Comparison of ENCODE assay signal across 1 cellular context in the genomic region with DNA sequence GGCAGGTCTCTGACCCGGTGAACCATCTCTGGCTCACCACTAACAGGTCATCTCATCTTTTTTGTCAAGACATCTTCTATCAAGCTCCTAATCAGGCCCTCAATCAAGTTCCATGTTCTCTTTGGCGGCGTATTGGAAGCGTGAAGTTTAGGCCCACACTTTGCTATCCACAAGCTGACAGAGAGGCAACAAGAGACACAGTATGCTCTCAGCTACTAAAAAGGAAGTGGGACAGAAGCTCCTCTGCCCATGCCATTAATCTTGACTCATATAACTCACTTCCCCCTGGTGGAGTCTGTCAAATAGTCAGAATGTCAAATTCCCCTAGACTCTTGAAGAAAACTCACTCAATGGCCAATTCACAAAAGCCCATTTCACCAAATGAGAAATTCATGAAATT.
TF ChIP-seq lines count a peak whose summit lies in the region.

No MANE protein-coding gene starts in this region.

TF ChIP-seq in GM12878, 131 proteins besides CTCF, POLR2A, EP300 and RAD21 (continued from another document and continues in another):
- peak; percentile 58; the same call in 1 of the 2 replicates for TF ChIP-seq CREM (IDR thresholded peaks at IDR 0.05; ENCODE audit: low read depth)
- peak; percentile 24 for TF ChIP-seq SP1 (IDR thresholded peaks at IDR 0.05; ENCODE audit: low read depth, low read length)
- TF ChIP-seq USF2 (IDR thresholded peaks at IDR 0.05; ENCODE audit: borderline replicate concordance, low read depth, low read length): no peak
- TF ChIP-seq, protein P1, sequence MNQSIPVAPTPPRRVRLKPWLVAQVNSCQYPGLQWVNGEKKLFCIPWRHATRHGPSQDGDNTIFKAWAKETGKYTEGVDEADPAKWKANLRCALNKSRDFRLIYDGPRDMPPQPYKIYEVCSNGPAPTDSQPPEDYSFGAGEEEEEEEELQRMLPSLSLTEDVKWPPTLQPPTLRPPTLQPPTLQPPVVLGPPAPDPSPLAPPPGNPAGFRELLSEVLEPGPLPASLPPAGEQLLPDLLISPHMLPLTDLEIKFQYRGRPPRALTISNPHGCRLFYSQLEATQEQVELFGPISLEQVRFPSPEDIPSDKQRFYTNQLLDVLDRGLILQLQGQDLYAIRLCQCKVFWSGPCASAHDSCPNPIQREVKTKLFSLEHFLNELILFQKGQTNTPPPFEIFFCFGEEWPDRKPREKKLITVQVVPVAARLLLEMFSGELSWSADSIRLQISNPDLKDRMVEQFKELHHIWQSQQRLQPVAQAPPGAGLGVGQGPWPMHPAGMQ (IDR thresholded peaks at IDR 0.05; ENCODE audit: borderline replicate concordance): no peak
- TF ChIP-seq ZSCAN29 (IDR thresholded peaks at IDR 0.05): no peak
- peak; percentile 84 for TF ChIP-seq PBX3 (IDR thresholded peaks at IDR 0.05; ENCODE audit: insufficient replicate concordance, low read depth, low read length)
- TF ChIP-seq CHD2 (IDR thresholded peaks at IDR 0.05; ENCODE audit: borderline replicate concordance, low read depth, low read length): peak; percentile 55; the same call in 1 of the 2 replicates
- TF ChIP-seq YY1 (IDR thresholded peaks at IDR 0.05; ENCODE audit: low read depth, low read length): 0 out of 2 replicates have a peak, but pooled peaks have one; percentile 35
- TF ChIP-seq RELA (IDR thresholded peaks at IDR 0.05; ENCODE audit: borderline replicate concordance, partially characterized antibody): no peak
- peak; percentile 24 to 29; a peak in 1 of 4 replicates for TF ChIP-seq BHLHE40 (IDR thresholded peaks at IDR 0.05; ENCODE audit: borderline replicate concordance in 1 of 2, low read depth in 2 of 2, low read length in 1 of 2)
- peak; percentile 51 to 67 for TF ChIP-seq IKZF2 (IDR thresholded peaks at IDR 0.05)
- TF ChIP-seq E2F4 (IDR thresholded peaks at IDR 0.05; ENCODE audit: low read depth, low read length): no peak
- no peak for TF ChIP-seq SREBF2 (IDR thresholded peaks at IDR 0.05; ENCODE audit: low read length)
- TF ChIP-seq ZNF622 (IDR thresholded peaks at IDR 0.05): no peak
- TF ChIP-seq TCF7 (IDR thresholded peaks at IDR 0.05; ENCODE audit: borderline replicate concordance): no peak
- no peak for TF ChIP-seq ELK1 (IDR thresholded peaks at IDR 0.05; ENCODE audit: low read depth, low read length)
- no peak; the same call in 1 of the 2 replicates for TF ChIP-seq SMAD5 (IDR thresholded peaks at IDR 0.05; ENCODE audit: low read depth)
- TF ChIP-seq NKRF (conservative IDR thresholded peaks at IDR 0.05): no peak
- no peak for TF ChIP-seq NR2F1 (conservative IDR thresholded peaks at IDR 0.05)
- 0 out of 2 replicates have a peak, but pooled peaks have one; percentile 45 for TF ChIP-seq JUND (IDR thresholded peaks at IDR 0.05; ENCODE audit: low read depth, low read length)
- TF ChIP-seq NR2C2 (IDR thresholded peaks at IDR 0.05; ENCODE audit: borderline replicate concordance, control insufficient read depth, insufficient read length, low read depth): no peak
- TF ChIP-seq HDGF (IDR thresholded peaks at IDR 0.05): no peak
- no peak for TF ChIP-seq ESRRA (IDR thresholded peaks at IDR 0.05; ENCODE audit: low read length)
- no peak for TF ChIP-seq HSF1 (IDR thresholded peaks at IDR 0.05; ENCODE audit: low read depth, low read length)
- no peak for TF ChIP-seq ASH2L (IDR thresholded peaks at IDR 0.05; ENCODE audit: borderline replicate concordance, low read depth)
- no peak for TF ChIP-seq NR2C1 (IDR thresholded peaks at IDR 0.05)
- TF ChIP-seq EED (IDR thresholded peaks at IDR 0.05; ENCODE audit: low read depth): no peak; the same call in 1 of the 2 replicates
- 0 out of 2 replicates have a peak, but pooled peaks have one; percentile 23 for TF ChIP-seq ZNF24 (IDR thresholded peaks at IDR 0.05)
- TF ChIP-seq, protein P2, sequence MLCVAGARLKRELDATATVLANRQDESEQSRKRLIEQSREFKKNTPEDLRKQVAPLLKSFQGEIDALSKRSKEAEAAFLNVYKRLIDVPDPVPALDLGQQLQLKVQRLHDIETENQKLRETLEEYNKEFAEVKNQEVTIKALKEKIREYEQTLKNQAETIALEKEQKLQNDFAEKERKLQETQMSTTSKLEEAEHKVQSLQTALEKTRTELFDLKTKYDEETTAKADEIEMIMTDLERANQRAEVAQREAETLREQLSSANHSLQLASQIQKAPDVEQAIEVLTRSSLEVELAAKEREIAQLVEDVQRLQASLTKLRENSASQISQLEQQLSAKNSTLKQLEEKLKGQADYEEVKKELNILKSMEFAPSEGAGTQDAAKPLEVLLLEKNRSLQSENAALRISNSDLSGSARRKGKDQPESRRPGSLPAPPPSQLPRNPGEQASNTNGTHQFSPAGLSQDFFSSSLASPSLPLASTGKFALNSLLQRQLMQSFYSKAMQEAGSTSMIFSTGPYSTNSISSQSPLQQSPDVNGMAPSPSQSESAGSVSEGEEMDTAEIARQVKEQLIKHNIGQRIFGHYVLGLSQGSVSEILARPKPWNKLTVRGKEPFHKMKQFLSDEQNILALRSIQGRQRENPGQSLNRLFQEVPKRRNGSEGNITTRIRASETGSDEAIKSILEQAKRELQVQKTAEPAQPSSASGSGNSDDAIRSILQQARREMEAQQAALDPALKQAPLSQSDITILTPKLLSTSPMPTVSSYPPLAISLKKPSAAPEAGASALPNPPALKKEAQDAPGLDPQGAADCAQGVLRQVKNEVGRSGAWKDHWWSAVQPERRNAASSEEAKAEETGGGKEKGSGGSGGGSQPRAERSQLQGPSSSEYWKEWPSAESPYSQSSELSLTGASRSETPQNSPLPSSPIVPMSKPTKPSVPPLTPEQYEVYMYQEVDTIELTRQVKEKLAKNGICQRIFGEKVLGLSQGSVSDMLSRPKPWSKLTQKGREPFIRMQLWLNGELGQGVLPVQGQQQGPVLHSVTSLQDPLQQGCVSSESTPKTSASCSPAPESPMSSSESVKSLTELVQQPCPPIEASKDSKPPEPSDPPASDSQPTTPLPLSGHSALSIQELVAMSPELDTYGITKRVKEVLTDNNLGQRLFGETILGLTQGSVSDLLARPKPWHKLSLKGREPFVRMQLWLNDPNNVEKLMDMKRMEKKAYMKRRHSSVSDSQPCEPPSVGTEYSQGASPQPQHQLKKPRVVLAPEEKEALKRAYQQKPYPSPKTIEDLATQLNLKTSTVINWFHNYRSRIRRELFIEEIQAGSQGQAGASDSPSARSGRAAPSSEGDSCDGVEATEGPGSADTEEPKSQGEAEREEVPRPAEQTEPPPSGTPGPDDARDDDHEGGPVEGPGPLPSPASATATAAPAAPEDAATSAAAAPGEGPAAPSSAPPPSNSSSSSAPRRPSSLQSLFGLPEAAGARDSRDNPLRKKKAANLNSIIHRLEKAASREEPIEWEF (IDR thresholded peaks at IDR 0.05; ENCODE audit: insufficient replicate concordance, low read depth, low read length): no peak
- TF ChIP-seq NFIC (IDR thresholded peaks at IDR 0.05; ENCODE audit: low read depth, low read length): no peak; the same call in 1 of the 2 replicates
- no peak for TF ChIP-seq HCFC1 (IDR thresholded peaks at IDR 0.05; ENCODE audit: low read length)
- no peak for TF ChIP-seq ZNF217 (IDR thresholded peaks at IDR 0.05)
- peak; percentile 42; the same call in 1 of the 2 replicates for TF ChIP-seq MEF2A (IDR thresholded peaks at IDR 0.05; ENCODE audit: insufficient read depth, low read depth, low read length)
- TF ChIP-seq, protein P3, sequence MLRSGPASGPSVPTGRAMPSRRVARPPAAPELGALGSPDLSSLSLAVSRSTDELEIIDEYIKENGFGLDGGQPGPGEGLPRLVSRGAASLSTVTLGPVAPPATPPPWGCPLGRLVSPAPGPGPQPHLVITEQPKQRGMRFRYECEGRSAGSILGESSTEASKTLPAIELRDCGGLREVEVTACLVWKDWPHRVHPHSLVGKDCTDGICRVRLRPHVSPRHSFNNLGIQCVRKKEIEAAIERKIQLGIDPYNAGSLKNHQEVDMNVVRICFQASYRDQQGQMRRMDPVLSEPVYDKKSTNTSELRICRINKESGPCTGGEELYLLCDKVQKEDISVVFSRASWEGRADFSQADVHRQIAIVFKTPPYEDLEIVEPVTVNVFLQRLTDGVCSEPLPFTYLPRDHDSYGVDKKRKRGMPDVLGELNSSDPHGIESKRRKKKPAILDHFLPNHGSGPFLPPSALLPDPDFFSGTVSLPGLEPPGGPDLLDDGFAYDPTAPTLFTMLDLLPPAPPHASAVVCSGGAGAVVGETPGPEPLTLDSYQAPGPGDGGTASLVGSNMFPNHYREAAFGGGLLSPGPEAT (IDR thresholded peaks at IDR 0.05; ENCODE audit: low read depth): peak; percentile 64; the same call in 1 of the 2 replicates
- TF ChIP-seq TBL1XR1 (IDR thresholded peaks at IDR 0.05; ENCODE audit: low read depth, low read length): no peak; the same call in 1 of the 2 replicates
- TF ChIP-seq BMI1 (IDR thresholded peaks at IDR 0.05; ENCODE audit: borderline replicate concordance): peak; percentile 32; the same call in 1 of the 2 replicates
- TF ChIP-seq NFXL1 (IDR thresholded peaks at IDR 0.05; ENCODE audit: borderline replicate concordance): no peak
- no peak for TF ChIP-seq SMAD1 (IDR thresholded peaks at IDR 0.05; ENCODE audit: low read depth, partially characterized antibody)
- no peak for TF ChIP-seq CBX3 (IDR thresholded peaks at IDR 0.05; ENCODE audit: borderline replicate concordance, low read depth)
- no peak for TF ChIP-seq SUZ12 (IDR thresholded peaks at IDR 0.05; ENCODE audit: unreplicated experiment)
